In the genomic region with DNA sequence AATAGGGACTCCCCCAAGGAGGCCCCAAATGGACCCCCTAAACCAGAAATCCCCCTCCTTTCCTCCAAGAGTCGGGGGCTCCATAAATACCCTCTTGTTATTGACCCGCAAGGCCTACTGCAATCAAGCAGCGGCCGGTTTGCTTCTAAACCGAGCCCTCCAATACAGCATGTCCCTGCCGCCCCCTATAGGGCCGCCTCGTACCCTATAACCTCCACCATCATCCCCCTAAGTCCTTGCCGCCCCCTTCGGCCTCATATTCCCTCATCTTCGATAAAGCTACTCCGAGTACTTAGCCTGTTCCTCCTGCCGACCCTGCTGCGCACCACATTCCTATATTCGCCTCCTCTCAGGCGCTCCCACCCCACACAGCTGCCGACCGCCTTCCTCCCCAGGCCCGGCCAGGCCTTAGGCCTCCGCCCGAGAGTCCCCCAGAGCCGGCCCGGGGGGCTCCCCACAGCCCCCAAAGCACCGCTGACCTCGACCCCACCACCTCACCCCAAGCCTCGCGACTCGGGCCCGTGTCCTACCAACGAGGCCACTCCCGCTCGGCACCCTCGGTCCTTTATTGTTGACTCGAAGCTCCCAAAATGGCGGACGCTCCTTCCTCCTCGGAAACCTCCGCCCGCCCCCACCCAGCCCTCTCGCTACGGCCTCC, we compare ENCODE assay signal across 8 cellular contexts. TPM values are rescaled to one million over a fixed set of nuclear protein-coding genes. Genes with fewer than 3 reads are reported as not detected.
DNase-seq lines count a peak whose midpoint lies in the region; ATAC-seq and TF ChIP-seq lines count a peak whose summit lies in the region.

No MANE protein-coding gene starts in this region.

- H3K27me3 Mint-ChIP-seq in activated naive CD8-positive, alpha-beta T cell = no peaks in the 10 kb centered on the region
- no peaks in the 10 kb centered on the region for H3K27me3 Mint-ChIP-seq in type B pancreatic cell

- H3K27ac ChIP-seq in BLaER1 (peak overlapping the region; percentile 100), RWPE2 (ENCODE audit: poor library complexity, severe bottlenecking) (peak overlapping the region; percentile 82), osteoblast (ENCODE audit: low read depth, low read length) (peak overlapping the region; percentile 96)

- H4K20me1 ChIP-seq in BLaER1 (peaks cover 48% of the 10 kb centered on the region), osteoblast (ENCODE audit: insufficient read depth, low read length) (peaks cover 39% of the 10 kb centered on the region)

- intact Hi-C loops in head of caudate nucleus (cut with DNase I) = loop anchor here (1.0 to 10.0 kb wide), 2 partner anchors 100 to 114 kb away; no protein-coding TSS in a partner anchor

- no peaks in the 10 kb centered on the region for H3K9me3 Mint-ChIP-seq in activated naive CD8-positive, alpha-beta T cell (ENCODE audit: low read depth)
- no peaks in the 10 kb centered on the region for H3K9me3 Mint-ChIP-seq in type B pancreatic cell

- no peaks in the 10 kb centered on the region for H3K9me3 ChIP-seq in BLaER1
- H3K9me3 ChIP-seq in RWPE2 (ENCODE audit: severe bottlenecking) = no peaks in the 10 kb centered on the region
- H3K9me3 ChIP-seq in osteoblast (ENCODE audit: low read depth, low read length) = no peaks in the 10 kb centered on the region

- peak overlapping the region; percentile 97 for H3K4me3 ChIP-seq in BLaER1
- peak overlapping the region; percentile 82 for H3K4me3 ChIP-seq in RWPE2 (ENCODE audit: severe bottlenecking)
- H3K4me3 ChIP-seq in osteoblast (ENCODE audit: insufficient read depth, low read length) = peak overlapping the region; percentile 99

- H3K79me2 ChIP-seq in osteoblast (ENCODE audit: insufficient read depth, low read length) = peaks cover 56% of the 10 kb centered on the region

- DNase-seq in HUDEP-2 (lab: John Stamatoyannopoulos, UW; ENCODE audit: unreplicated experiment in 76 of 76) (peak in 60 of 76 experiments; percentile 3 to 91 (median 41)), RWPE2 (ENCODE audit: low spot score) (peak; percentile 68), head of caudate nucleus (peak; percentile 70 to 92 (median 82)), osteoblast (ENCODE audit: insufficient read length, low spot score, missing footprints) (peak; percentile 72), type B pancreatic cell (ENCODE audit: extremely low spot score, unreplicated experiment) (no peak)

- H3K27me3 ChIP-seq in BLaER1 (no peaks in the 10 kb centered on the region), RWPE2 (ENCODE audit: insufficient read depth, poor library complexity, severe bottlenecking) (no peaks in the 10 kb centered on the region), osteoblast (ENCODE audit: insufficient read depth, low read length) (no peaks in the 10 kb centered on the region)

- H3K4me3 Mint-ChIP-seq in activated naive CD8-positive, alpha-beta T cell = peak overlapping the region; percentile 99
- peak overlapping the region; percentile 100 for H3K4me3 Mint-ChIP-seq in type B pancreatic cell

- H3K27ac Mint-ChIP-seq in activated naive CD8-positive, alpha-beta T cell = peak overlapping the region; percentile 99
- peak overlapping the region; percentile 100 for H3K27ac Mint-ChIP-seq in type B pancreatic cell

- H2AFZ ChIP-seq in osteoblast (ENCODE audit: low read length) = peak overlapping the region; percentile 81

- peaks cover 4% of the 10 kb centered on the region for H3K36me3 Mint-ChIP-seq in activated naive CD8-positive, alpha-beta T cell
- H3K36me3 Mint-ChIP-seq in type B pancreatic cell = peaks cover 22% of the 10 kb centered on the region

- peak; percentile 31 for TF ChIP-seq CTCF in RWPE2 (IDR thresholded peaks at IDR 0.05; ENCODE audit: poor library complexity, severe bottlenecking)
- TF ChIP-seq CTCF in osteoblast (IDR thresholded peaks at IDR 0.05; ENCODE audit: extremely low read depth, low read depth, low read length) = peak; percentile 47
- TF ChIP-seq CTCF in type B pancreatic cell (conservative IDR thresholded peaks at IDR 0.05) = peak; percentile 63

- H3K36me3 ChIP-seq in BLaER1 (peaks cover 16% of the 10 kb centered on the region), RWPE2 (ENCODE audit: low read depth) (peaks cover 12% of the 10 kb centered on the region), osteoblast (ENCODE audit: insufficient read depth, low read length) (no peaks in the 10 kb centered on the region)

- H3K4me2 ChIP-seq in BLaER1 = peak overlapping the region; percentile 88
- peak overlapping the region; percentile 96 for H3K4me2 ChIP-seq in osteoblast (ENCODE audit: insufficient read depth, low read length)

- peak overlapping the region; percentile 100 for H3K9ac ChIP-seq in BLaER1

- H3K4me1 Mint-ChIP-seq in activated naive CD8-positive, alpha-beta T cell (ENCODE audit: low read depth) = peaks cover 33% of the 10 kb centered on the region
- H3K4me1 Mint-ChIP-seq in type B pancreatic cell (ENCODE audit: unreplicated experiment) = peaks cover 19% of the 10 kb centered on the region

- H3K4me1 ChIP-seq in BLaER1 (peaks cover 51% of the 10 kb centered on the region), RWPE2 (ENCODE audit: insufficient read depth, poor library complexity, severe bottlenecking) (peaks cover 16% of the 10 kb centered on the region), osteoblast (ENCODE audit: insufficient read depth, low read length) (peaks cover 25% of the 10 kb centered on the region)

- ATAC-seq in GM19438 (IDR thresholded peaks at IDR 0.05; ENCODE audit: low read depth, unreplicated experiment) = peak; percentile 22
- peak; percentile 36 for ATAC-seq in RWPE2 (ENCODE audit: low read depth)

RNA-seq across cellular contexts. Expression of gene DDX6, which starts 0.5 kb away (rescaled TPM):
- total RNA-seq in osteoblast = 116 and 122 TPM in 2 replicates
- total RNA-seq in type B pancreatic cell (ENCODE audit: low replicate concordance) = 146 and 183 TPM in 2 replicates
